Comparison of ENCODE assay signal across 10 cellular contexts in the genomic region with DNA sequence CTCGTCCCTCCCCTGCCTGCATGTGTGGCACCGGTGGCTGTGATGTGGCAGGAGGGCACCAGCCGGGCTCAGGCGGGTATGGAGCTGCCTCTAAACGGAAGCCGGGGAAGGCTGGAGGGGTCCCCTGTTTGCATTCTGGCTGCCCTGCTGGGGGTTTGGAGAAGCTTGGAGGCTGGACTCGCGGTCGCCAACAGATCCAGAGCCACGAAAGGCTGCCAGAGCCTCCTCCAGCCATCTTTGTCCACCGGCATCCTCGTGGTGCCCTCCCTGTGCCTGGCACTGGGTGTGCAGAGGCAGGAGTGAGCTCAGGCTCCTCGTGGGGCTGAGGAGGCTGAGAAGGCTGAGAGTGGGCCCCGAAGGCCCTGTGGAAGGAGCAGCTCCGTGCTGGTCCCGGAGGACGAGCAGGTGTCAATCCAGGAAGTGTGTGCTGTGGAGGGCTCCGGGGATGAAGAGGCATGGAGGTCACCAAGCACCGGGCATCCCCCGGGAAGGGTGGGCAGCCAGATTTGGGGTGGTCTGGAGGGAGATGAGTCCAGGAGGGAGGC. TPM values are rescaled to one million over a fixed set of nuclear protein-coding genes. Genes with fewer than 3 reads are reported as not detected.
DNase-seq lines count a peak whose midpoint lies in the region; ATAC-seq and TF ChIP-seq lines count a peak whose summit lies in the region.
"Had no signal": no experiment of that assay in that cellular context is flagged by ENCODE, and none has a peak within 500 bp of the region (broad histone marks: within the 10 kb centered on the region; RNA-seq: fewer than 3 reads in every experiment).

No MANE protein-coding gene starts in this region.

- no peaks in the 10 kb centered on the region for H3K9me3 Mint-ChIP-seq in neural progenitor cell

- DNase-seq in Right ventricle myocardium superior (peak; percentile 42), cardiac septum (ENCODE audit: low spot score) (no peak), fibroblast of mammary gland (ENCODE audit: low read depth) (no peak), neural progenitor cell (ENCODE audit: low spot score) (no peak), Ammon's horn (ENCODE audit: low spot score) (no peak), foreskin melanocyte (no peak)
- DNase-seq: GF-D8 had no signal

- H3K27me3 ChIP-seq in neural progenitor cell, result peaks cover 52% of the 10 kb centered on the region

- H3K27me3 Mint-ChIP-seq in neural progenitor cell (ENCODE audit: insufficient read depth, low read depth), result peaks cover 33% of the 10 kb centered on the region

- H3K79me2 ChIP-seq in neural progenitor cell (ENCODE audit: low read depth), result no peaks in the 10 kb centered on the region

- H3K4me1 ChIP-seq in neural progenitor cell, result peaks cover 12% of the 10 kb centered on the region

- no peak overlapping the region for H3K27ac ChIP-seq in neural progenitor cell

- no peak overlapping the region for H3K9ac ChIP-seq in neural progenitor cell

- intact Hi-C loops in Right ventricle myocardium superior (cut with DNase I) (no loop called here), cardiac septum (cut with DNase I) (loop anchor here (5.0 to 10.0 kb wide), 3 partner anchors 33 to 414 kb away; a partner anchor contains a TSS)

- ATAC-seq in Right ventricle myocardium superior (ENCODE audit: poor library complexity), result no peak
- no peak for ATAC-seq in GM21367 (IDR thresholded peaks at IDR 0.05; ENCODE audit: unreplicated experiment)
- no peak for ATAC-seq in HG03571 (IDR thresholded peaks at IDR 0.05; ENCODE audit: unreplicated experiment)

- no peak overlapping the region for H3K4me3 Mint-ChIP-seq in neural progenitor cell

- no peak for TF ChIP-seq CTCF in fibroblast of mammary gland (conservative IDR thresholded peaks at IDR 0.05; ENCODE audit: control insufficient read depth, insufficient read depth, low read depth, low read length)
- no peak for TF ChIP-seq CTCF in neural progenitor cell (IDR thresholded peaks at IDR 0.05)

- H3K4me3 ChIP-seq in fibroblast of mammary gland (ENCODE audit: control insufficient read depth, low read depth, low read length) (peak overlapping the region; percentile 95), neural progenitor cell (no peak overlapping the region)

- no peaks in the 10 kb centered on the region for H4K20me1 ChIP-seq in neural progenitor cell (ENCODE audit: low read depth)

- H2AFZ ChIP-seq in neural progenitor cell (replicated peaks), result no peak overlapping the region

- H3K27ac Mint-ChIP-seq in neural progenitor cell, result no peak overlapping the region

- H3K4me2 ChIP-seq in neural progenitor cell, result peak overlapping the region; percentile 97

- H3K36me3 Mint-ChIP-seq in neural progenitor cell, result no peaks in the 10 kb centered on the region

- H3K36me3 ChIP-seq in neural progenitor cell, result no peaks in the 10 kb centered on the region

- no peaks in the 10 kb centered on the region for H3K9me3 ChIP-seq in neural progenitor cell (ENCODE audit: low read depth)

- H3K4me1 Mint-ChIP-seq in neural progenitor cell, result peaks cover 19% of the 10 kb centered on the region

- peaks cover 9% of the 10 kb centered on the region for H3F3A ChIP-seq in neural progenitor cell (ENCODE audit: low read depth)

RNA-seq across cellular contexts. Expression of a gene that starts 0.9 kb away (rescaled TPM):
- total RNA-seq in Right ventricle myocardium superior (3.1 TPM), cardiac septum (18.2 TPM), neural progenitor cell (ENCODE audit: low replicate concordance) (3.4 and 4.6 TPM in 2 replicates)

RNA-seq across cellular contexts. Expression of a gene that starts 13.8 kb away (rescaled TPM):
- total RNA-seq in Right ventricle myocardium superior (16.6 TPM), cardiac septum (67.8 TPM), neural progenitor cell (ENCODE audit: low replicate concordance) (0.82 and 4.6 TPM in 2 replicates)
- total RNA-seq: bronchial epithelial cell had no signal

RNA-seq across cellular contexts. Expression of a gene that starts 37.3 kb away (rescaled TPM):
- total RNA-seq in Right ventricle myocardium superior (193 TPM), cardiac septum (215 TPM), neural progenitor cell (ENCODE audit: low replicate concordance) (621 and 672 TPM in 2 replicates)
